In the genomic region with DNA sequence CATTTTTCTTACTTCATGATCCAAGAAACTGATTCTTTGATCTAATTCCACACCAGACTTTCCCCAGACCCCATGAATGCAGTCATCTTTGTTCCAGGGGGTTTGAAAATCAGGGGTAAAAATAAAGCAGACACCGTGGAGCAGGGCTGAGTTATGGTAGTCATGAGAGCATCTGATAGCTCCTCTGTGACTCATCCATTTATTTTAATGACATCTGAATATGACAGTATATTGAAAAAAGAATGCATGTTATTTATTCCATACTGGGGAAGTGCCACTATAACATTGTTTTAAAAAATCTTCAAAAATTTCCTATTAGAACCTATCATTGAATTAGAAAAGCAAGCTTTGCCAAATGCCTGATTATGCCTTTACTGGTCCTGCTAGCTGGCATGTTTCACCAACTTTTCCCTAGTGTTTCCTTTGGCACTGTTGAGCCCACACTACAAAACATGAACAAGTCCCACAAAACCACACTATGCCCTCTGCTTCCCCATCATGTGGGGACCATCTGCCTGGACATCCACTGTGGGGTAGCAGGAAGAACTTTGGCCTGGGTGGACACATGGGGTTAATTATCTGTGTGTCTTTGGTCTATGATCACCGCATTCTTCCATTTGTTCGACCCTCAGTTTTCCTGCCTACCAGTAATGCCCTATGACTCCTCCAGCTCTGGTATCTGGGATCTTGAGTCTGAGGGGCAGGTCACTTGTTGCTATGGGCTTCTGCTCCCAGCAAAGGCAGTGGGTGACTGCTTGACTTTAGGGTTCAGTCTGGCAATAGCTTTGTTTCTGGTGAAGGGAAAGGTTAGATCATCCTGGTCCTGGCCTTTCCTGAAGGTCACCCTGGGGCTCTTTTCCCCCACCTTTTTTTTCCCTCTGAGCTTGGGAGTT, we compare ENCODE assay signal across 23 cellular contexts.
"Had no signal": no experiment of that assay in that cellular context is flagged by ENCODE, and none has a peak within 500 bp of the region (broad histone marks: within the 10 kb centered on the region; RNA-seq: fewer than 3 reads in every experiment).

No MANE protein-coding gene starts in this region.

- H3K4me2 ChIP-seq: hepatocyte had no signal

- H3K27ac Mint-ChIP-seq: endodermal cell; naive thymus-derived CD8-positive, alpha-beta T cell had no signal

- H3K4me3 Mint-ChIP-seq: endodermal cell; naive thymus-derived CD8-positive, alpha-beta T cell had no signal

- H3K36me3 Mint-ChIP-seq: naive thymus-derived CD8-positive, alpha-beta T cell had no signal

- H3K36me3 ChIP-seq: colonic mucosa, neutrophil, stomach, transverse colon had no signal

- H3K27ac ChIP-seq: colonic mucosa, foreskin keratinocyte, hepatocyte, neutrophil, psoas muscle, stomach, thoracic aorta, transverse colon had no signal

- H3K27me3 ChIP-seq: colonic mucosa, foreskin keratinocyte, hepatocyte, stomach, transverse colon had no signal

- DNase-seq: colonic mucosa; dermis blood vessel endothelial cell; endodermal cell; erythroblast; foreskin keratinocyte; head of caudate nucleus; kidney glomerular epithelial cell; mucosa of descending colon; naive thymus-derived CD8-positive, alpha-beta T cell; psoas muscle; retina; stimulated activated CD4-positive, alpha-beta T cell treated with anti-CD3 and anti-CD28 coated beads, Interleukin-2, amount 100 ng/mL, for 24 hours; stimulated activated CD4-positive, alpha-beta T cell treated with anti-CD3 and anti-CD28 coated beads, Interleukin-4, amount 100 ng/mL, for 4 hours; stimulated activated naive CD4-positive, alpha-beta T cell; stomach; substantia nigra; transverse colon had no signal

- H3K4me1 ChIP-seq: psoas muscle had no signal

- ATAC-seq: foreskin keratinocyte; mucosa of descending colon; naive thymus-derived CD8-positive, alpha-beta T cell; psoas muscle; sciatic nerve had no signal

- H3K9me3 ChIP-seq: colonic mucosa, mucosa of descending colon, neutrophil, psoas muscle, stomach, thoracic aorta, transverse colon had no signal

- FAIRE-seq: endothelial cell of umbilical vein had no signal

- H3K9me3 Mint-ChIP-seq: endodermal cell; naive thymus-derived CD8-positive, alpha-beta T cell had no signal

- H3K4me3 ChIP-seq: colonic mucosa, hepatocyte, mucosa of descending colon, psoas muscle, skin epidermis, stomach, thoracic aorta, transverse colon had no signal
